Comparison of ENCODE assay signal across 8 cellular contexts in genomic region chr11:61161190-61162091, GRCh38. TPM values are rescaled to one million over a fixed set of nuclear protein-coding genes. Genes with fewer than 3 reads are reported as not detected.
A peak's percentile ranks its signal among the peaks of the same experiment; 100 is the strongest.
DNase-seq lines count a peak whose midpoint lies in the region; ATAC-seq and TF ChIP-seq lines count a peak whose summit lies in the region.

Gene VPS37C, minus strand, starts transcription at chr11:61161426. Its CDS starts 22,597 bp downstream, at chr11:61138829.

- H3K27ac Mint-ChIP-seq in activated T-cell treated with anti-CD3 and anti-CD28 coated beads, Interleukin-2, amount 50 U/mL, for 24 hours: peak within 1 kb of the TSS; percentile 96

- peak within 1 kb of the TSS; percentile 88 for H3K9ac ChIP-seq in PC-3 (ENCODE audit: low read length)
- peak within 1 kb of the TSS; percentile 78 to 83 for H3K9ac ChIP-seq in mucosa of rectum (ENCODE audit: low read depth in 1 of 2, low read length in 2 of 2)

- H3K4me2 ChIP-seq in PC-3 (ENCODE audit: low read length): peak within 1 kb of the TSS; percentile 83

- peaks cover 13% of the 10 kb centered on the region for H3K36me3 Mint-ChIP-seq in activated T-cell treated with anti-CD3 and anti-CD28 coated beads, Interleukin-2, amount 50 U/mL, for 24 hours (ENCODE audit: low read depth)

- no peaks in the 10 kb centered on the region for H3K9me3 ChIP-seq in PC-3 (ENCODE audit: low read length)
- no peaks in the 10 kb centered on the region for H3K9me3 ChIP-seq in mucosa of rectum (ENCODE audit: control insufficient read depth in 2 of 2, low read length in 2 of 2)

- TF ChIP-seq RAD21 in Ishikawa (IDR thresholded peaks at IDR 0.05; ENCODE audit: low read depth): no peak

- no peaks in the 10 kb centered on the region for H3K9me2 ChIP-seq in PC-3 (replicated peaks; ENCODE audit: low read length)

- H3K4me1 Mint-ChIP-seq in activated T-cell treated with anti-CD3 and anti-CD28 coated beads, Interleukin-2, amount 50 U/mL, for 24 hours (ENCODE audit: low read depth): peaks cover 64% of the 10 kb centered on the region

- no TSS peak for BruUV-seq in PC-3 (replicated peaks; lab: Mats Ljungman, UMichigan)

- peaks cover 12% of the 10 kb centered on the region for H3K36me3 ChIP-seq in PC-3 (ENCODE audit: low read depth, low read length)
- no peaks in the 10 kb centered on the region for H3K36me3 ChIP-seq in mucosa of rectum (ENCODE audit: control insufficient read depth in 2 of 2, insufficient read depth in 2 of 2, low read length in 2 of 2)

- ATAC-seq in GM21619 (IDR thresholded peaks at IDR 0.05; ENCODE audit: unreplicated experiment) (peak; percentile 64), PC-3 (peak; percentile 81)

- peak within 1 kb of the TSS; percentile 82 for H3K27ac ChIP-seq in PC-3 (ENCODE audit: low read length)
- H3K27ac ChIP-seq in mucosa of rectum (ENCODE audit: low read depth in 2 of 2, low read length in 2 of 2): peak within 1 kb of the TSS; percentile 94 to 96

- H3K27me3 ChIP-seq in PC-3 (ENCODE audit: low read length): no peaks in the 10 kb centered on the region
- H3K27me3 ChIP-seq in mucosa of rectum (ENCODE audit: control insufficient read depth in 2 of 2, insufficient read depth in 2 of 2, low read length in 2 of 2): no peaks in the 10 kb centered on the region

- CTCF ChIA-PET in PC-3 (lab: Charles Lee): interaction anchor here (0.6 kb wide), 1 partner anchor 262 kb away, joined by 4 read pairs; no protein-coding TSS in a partner anchor

- H2AFZ ChIP-seq in PC-3 (ENCODE audit: low read length): peak within 1 kb of the TSS; percentile 82

- H3K4me3 Mint-ChIP-seq in activated T-cell treated with anti-CD3 and anti-CD28 coated beads, Interleukin-2, amount 50 U/mL, for 24 hours: peak within 1 kb of the TSS; percentile 87

- H3K27me3 Mint-ChIP-seq in activated T-cell treated with anti-CD3 and anti-CD28 coated beads, Interleukin-2, amount 50 U/mL, for 24 hours: no peaks in the 10 kb centered on the region

- POLR2A ChIA-PET in PC-3 (lab: Charles Lee; ENCODE audit: unreplicated experiment): interaction anchor here (0.6 kb wide), 1 partner anchor 1624 kb away, joined by 3 read pairs; no protein-coding TSS in a partner anchor

- no peak for TF ChIP-seq EP300 in Ishikawa (IDR thresholded peaks at IDR 0.05; ENCODE audit: borderline replicate concordance)

- intact Hi-C loops in PC-3 (cut with micrococcal nuclease): loop anchor here (2.0 kb wide), 2 partner anchors 31 to 247 kb away; partner anchors contain the start of gene TMEM109

- TF ChIP-seq CTCF in PC-3 (conservative IDR thresholded peaks at IDR 0.05; ENCODE audit: low read depth, low read length) (no peak), epithelial cell of proximal tubule (conservative IDR thresholded peaks at IDR 0.05; ENCODE audit: low read depth, low read length) (no peak)

- peak within 1 kb of the TSS; percentile 78 for H3K4me3 ChIP-seq in PC-3 (ENCODE audit: low read length)
- peak within 1 kb of the TSS; percentile 69 for H3K4me3 ChIP-seq in epithelial cell of proximal tubule (ENCODE audit: low read depth, low read length)
- H3K4me3 ChIP-seq in mucosa of rectum (ENCODE audit: low read length in 2 of 2): peak within 1 kb of the TSS; percentile 77 to 94

- DNase-seq in DMS153 treated with DMSO at 0.1 percent for 48 hours (lab: John Stamatoyannopoulos, UW; ENCODE audit: unreplicated experiment): peak; percentile 55
- peak; percentile 94 for DNase-seq in PC-3
- DNase-seq in activated T-cell treated with anti-CD3 and anti-CD28 coated beads, Interleukin-2, amount 50 U/mL, for 24 hours: peak; percentile 97
- no peak for DNase-seq in epithelial cell of proximal tubule (ENCODE audit: low read depth)
- DNase-seq in stimulated activated CD8-positive, alpha-beta memory T cell treated with anti-CD3 and anti-CD28 coated beads, Interleukin-4, amount 100 ng/mL, for 4 hours (ENCODE audit: low read depth in 2 of 2, low spot score in 1 of 2): peak; percentile 84 to 91

- H3K9me3 Mint-ChIP-seq in activated T-cell treated with anti-CD3 and anti-CD28 coated beads, Interleukin-2, amount 50 U/mL, for 24 hours: peaks cover 2% of the 10 kb centered on the region

- H3K4me1 ChIP-seq in PC-3 (ENCODE audit: insufficient read depth, low read length) (peaks cover 41% of the 10 kb centered on the region), mucosa of rectum (ENCODE audit: control insufficient read depth in 2 of 2, insufficient read depth in 2 of 2, low read length in 2 of 2) (peaks cover 21 to 37% of the 10 kb centered on the region in 2 donors)

- H4K20me1 ChIP-seq in PC-3 (ENCODE audit: low read length): 0 out of 2 replicates have a peak, but pooled peaks cover 5% of the 10 kb centered on the region

- H3K79me2 ChIP-seq in PC-3 (ENCODE audit: low read length): peaks cover 41% of the 10 kb centered on the region

- H3F3A ChIP-seq in PC-3 (ENCODE audit: low read length, unreplicated experiment): peaks cover 11% of the 10 kb centered on the region

TF ChIP-seq in Ishikawa, 13 proteins besides CTCF, POLR2A, EP300 and RAD21:
- TF ChIP-seq TCF12 (IDR thresholded peaks at IDR 0.05; ENCODE audit: low read depth) (peak; percentile 27; the same call in 1 of the 2 replicates), EGR1 (IDR thresholded peaks at IDR 0.05) (peak; percentile 49; the same call in 1 of the 2 replicates), TAF1 (IDR thresholded peaks at IDR 0.05; ENCODE audit: low read depth) (peak; percentile 75; the same call in 1 of the 2 replicates), USF1 (IDR thresholded peaks at IDR 0.05) (peak; percentile 93), MAX (IDR thresholded peaks at IDR 0.05) (peak; percentile 80), REST (IDR thresholded peaks at IDR 0.05; ENCODE audit: low read depth) (no peak)
TF ChIP-seq in Ishikawa: peak in this region for 5.

RNA-seq across cellular contexts. Expression of gene VPS37C, which starts in this region (rescaled TPM):
- total RNA-seq in PC-3 (2014; rRNA removed): 28.9 and 34.9 TPM in 2 replicates
- total RNA-seq in epithelial cell of proximal tubule: 15.7 and 21.5 TPM in 2 replicates
